In genomic region chr9:33458444-33458843, GRCh38 we compare ENCODE assay signal across 8 cellular contexts. TPM values are rescaled to one million over a fixed set of nuclear protein-coding genes. Genes with fewer than 3 reads are reported as not detected.
DNase-seq lines count a peak whose midpoint lies in the region; ATAC-seq and TF ChIP-seq lines count a peak whose summit lies in the region.

No MANE protein-coding gene starts in this region.

- H3K27me3 Mint-ChIP-seq in CD8-positive, alpha-beta memory T cell = no peaks in the 10 kb centered on the region
- H3K27me3 Mint-ChIP-seq in CD14-positive monocyte (ENCODE audit: low read depth in 3 of 3) = peaks cover 0 to 3% (median 1%) of the 10 kb centered on the region in 3 donors

- TF ChIP-seq CTCF in left lung (IDR thresholded peaks at IDR 0.05) (no peak), CD14-positive monocyte (IDR thresholded peaks at IDR 0.05) (no peak)

- H3K4me1 ChIP-seq in CD8-positive, alpha-beta memory T cell (ENCODE audit: insufficient read depth, low read length) = peaks cover 51% of the 10 kb centered on the region
- peaks cover 0 to 16% of the 10 kb centered on the region in 2 donors for H3K4me1 ChIP-seq in left lung

- peaks cover 0 to 23% (median 0%) of the 10 kb centered on the region in 3 donors for H3K36me3 Mint-ChIP-seq in CD8-positive, alpha-beta memory T cell
- H3K36me3 Mint-ChIP-seq in CD14-positive monocyte = peaks cover 25 to 30% of the 10 kb centered on the region in 2 donors

- H3K9me3 ChIP-seq in CD8-positive, alpha-beta memory T cell (ENCODE audit: low read length) = no peaks in the 10 kb centered on the region
- H3K9me3 ChIP-seq in left lung = no peaks in the 10 kb centered on the region

- H3K36me3 ChIP-seq in CD8-positive, alpha-beta memory T cell (ENCODE audit: insufficient read depth, low read length) = peaks cover 15% of the 10 kb centered on the region
- peaks cover 0 to 33% of the 10 kb centered on the region in 2 donors for H3K36me3 ChIP-seq in left lung

- ATAC-seq in left lung (peak; percentile 36), HG03196 (IDR thresholded peaks at IDR 0.05; ENCODE audit: unreplicated experiment) (no peak)

- H3K9me3 Mint-ChIP-seq in CD8-positive, alpha-beta memory T cell = no peaks in the 10 kb centered on the region
- H3K9me3 Mint-ChIP-seq in CD14-positive monocyte = peaks cover 0 to 2% (median 0%) of the 10 kb centered on the region in 7 donors

- H3K27me3 ChIP-seq in CD8-positive, alpha-beta memory T cell (ENCODE audit: insufficient read depth, low read length, poor library complexity, severe bottlenecking) = no peaks in the 10 kb centered on the region
- H3K27me3 ChIP-seq in left lung = no peaks in the 10 kb centered on the region

- CTCF ChIA-PET in CD8-positive, alpha-beta memory T cell (lab: Charles Lee) = interaction anchor here (0.8 to 14.2 kb wide), 9 partner anchors 8 to 200 kb away, joined by 3 to 202 read pairs (median 8); partner anchors contain the start of gene AQP3

- peak overlapping the region in 6 of 7 donors; percentile 53 to 74 (median 67) for H3K4me3 Mint-ChIP-seq in CD8-positive, alpha-beta memory T cell
- H3K4me3 Mint-ChIP-seq in CD14-positive monocyte = no peak overlapping the region

- intact Hi-C loops in left lung (cut with DNase I) = loop anchor here in 1 of 2 donors (10.0 kb wide), 1 partner anchor 84 kb away; no protein-coding TSS in a partner anchor
- intact Hi-C loops in CD14-positive monocyte (cut with micrococcal nuclease) = no loop called here

- POLR2A ChIA-PET in CD8-positive, alpha-beta memory T cell (lab: Charles Lee) = interaction anchor here (1.1 to 1.8 kb wide), 2 partner anchors 11 to 16 kb away, joined by 4 to 7 read pairs; partner anchors contain the start of gene NOL6

- peak overlapping the region; percentile 83 to 98 (median 95) for H3K27ac Mint-ChIP-seq in CD8-positive, alpha-beta memory T cell
- peak overlapping the region in 3 of 7 donors; percentile 0 to 65 (median 11) for H3K27ac Mint-ChIP-seq in CD14-positive monocyte

- peak; percentile 34 to 82 (median 54) for DNase-seq in CD8-positive, alpha-beta memory T cell
- DNase-seq in HPDE6-E6E7 (ENCODE audit: extremely low spot score) = peak; percentile 93
- DNase-seq in activated CD8-positive, alpha-beta memory T cell treated with anti-CD3 and anti-CD28 coated beads, Interleukin-2, amount 50 U/mL, for 1 hour (ENCODE audit: extremely low read depth) = peak; percentile 57
- DNase-seq in left lung = no peak
- no peak for DNase-seq in CD14-positive monocyte (ENCODE audit: low spot score)
- no peak for DNase-seq in NCI-H774 (lab: John Stamatoyannopoulos, UW)
- DNase-seq in cerebellar nuclear complex (lab: John Stamatoyannopoulos, UW) = no peak

- H3K4me3 ChIP-seq in CD8-positive, alpha-beta memory T cell (ENCODE audit: low read length) = no peak overlapping the region
- no peak overlapping the region for H3K4me3 ChIP-seq in left lung

- peaks cover 43 to 50% (median 44%) of the 10 kb centered on the region in 3 donors for H3K4me1 Mint-ChIP-seq in CD8-positive, alpha-beta memory T cell
- no peaks in the 10 kb centered on the region for H3K4me1 Mint-ChIP-seq in CD14-positive monocyte

- H3K27ac ChIP-seq in CD8-positive, alpha-beta memory T cell (ENCODE audit: low read depth, low read length) = peak overlapping the region; percentile 49
- H3K27ac ChIP-seq in left lung = peak overlapping the region in 1 of 2 donors; percentile 20

RNA-seq across cellular contexts. Expression of gene AQP3, which starts 11.1 kb away (rescaled TPM):
- total RNA-seq in CD8-positive, alpha-beta memory T cell = 1 to 10 TPM; 8.7 to 9.3 TPM
- 183 TPM for polyA plus RNA-seq in CD8-positive, alpha-beta memory T cell
- 100 to 1,000 TPM; 231 to 265 TPM for total RNA-seq in left lung
- polyA plus RNA-seq in CD14-positive monocyte = under 1 TPM; 0.63 to 0.70 TPM

RNA-seq across cellular contexts. Expression of gene NOL6, which starts 15.3 kb away (rescaled TPM):
- total RNA-seq in CD8-positive, alpha-beta memory T cell = 10 to 100 TPM; 90.8 to 93.0 TPM
- 19.8 TPM for polyA plus RNA-seq in CD8-positive, alpha-beta memory T cell
- 10 to 100 TPM; 36.1 to 48.3 TPM for total RNA-seq in left lung
- 10 to 100 TPM in 1 of 2 donors, 1 to 10 TPM in 1; 4.6 to 10.1 TPM for polyA plus RNA-seq in CD14-positive monocyte

RNA-seq across cellular contexts. Expression of gene AQP7, which starts 56.1 kb away (rescaled TPM):
- not detected for total RNA-seq in CD8-positive, alpha-beta memory T cell
- not detected for polyA plus RNA-seq in CD8-positive, alpha-beta memory T cell
- total RNA-seq in left lung = 1 to 10 TPM; 1.5 to 8.3 TPM
- not detected for polyA plus RNA-seq in CD14-positive monocyte

Comparison
In these comparisons a context has a peak if more than half of its experiments do, and no peak if none do; other contexts are left out.
1. DNase-seq: peak in CD8-positive, alpha-beta memory T cell (5 of 5), HPDE6-E6E7 (single experiment) and activated CD8-positive, alpha-beta memory T cell treated with anti-CD3 and anti-CD28 coated beads, Interleukin-2, amount 50 U/mL, for 1 hour (single experiment); none in left lung (0 of 2), CD14-positive monocyte (single experiment), NCI-H774 (single experiment) and cerebellar nuclear complex (0 of 2).
2. H3K4me3 Mint-ChIP-seq: peak in CD8-positive, alpha-beta memory T cell (6 of 7); none in CD14-positive monocyte (0 of 2).
3. RNA of gene AQP3, which starts 11.1 kb away (total RNA-seq): 231 to 265 TPM in left lung; 8.7 to 9.3 TPM in CD8-positive, alpha-beta memory T cell; every median in the first group is over 10 times any median in the second.